Comparison of ENCODE assay signal across 33 cellular contexts in genomic region chr12:49328816-49329215, GRCh38. TPM values are rescaled to one million over a fixed set of nuclear protein-coding genes. Genes with fewer than 3 reads are reported as not detected.
"Had no signal": no experiment of that assay in that cellular context is flagged by ENCODE, and none has a peak within 500 bp of the region (broad histone marks: within the 10 kb centered on the region; RNA-seq: fewer than 3 reads in every experiment).

No MANE protein-coding gene starts in this region.

- H3K4me3 ChIP-seq: colonic mucosa, gastrocnemius medialis, hepatocyte, left lung, mucosa of descending colon, psoas muscle, testis, tibial artery, upper lobe of left lung, uterus had no signal

- ATAC-seq: esophagus mucosa; gastrocnemius medialis; left lung; mucosa of descending colon; natural killer cell treated with Interleukin-12 subunit alpha and Interleukin-12 subunit beta and Interleukin-15 and Interleukin-18, amount 100 ng/mL, for 72 hours; psoas muscle; right cardiac atrium; stimulated activated naive CD8-positive, alpha-beta T cell treated with anti-CD3 and anti-CD28 coated beads, Interleukin-15, amount 100 ng/mL, for 72 hours had no signal

- DNase-seq: colonic mucosa; effector CD8-positive, alpha-beta T cell; endodermal cell; foreskin fibroblast; gastrocnemius medialis; kidney; left lung; mesenchymal stem cell; mucosa of descending colon; naive B cell; psoas muscle; small intestine; stimulated activated CD4-positive, alpha-beta T cell treated with anti-CD3 and anti-CD28 coated beads, Interleukin-15, amount 100 ng/mL, for 24 hours; stimulated activated CD4-positive, alpha-beta T cell treated with anti-CD3 and anti-CD28 coated beads, Interleukin-4, amount 100 ng/mL, for 1 hour; stimulated activated CD8-positive, alpha-beta memory T cell treated with anti-CD3 and anti-CD28 coated beads, Interleukin-4, amount 100 ng/mL, for 48 hours; stimulated activated naive CD4-positive, alpha-beta T cell; stimulated activated naive CD8-positive, alpha-beta T cell treated with anti-CD3 and anti-CD28 coated beads, Interleukin-15, amount 100 ng/mL, for 72 hours; tibial artery; uterus had no signal

- H3K27ac ChIP-seq: colonic mucosa, epithelial cell of prostate, gastrocnemius medialis, hepatocyte, left lung, neutrophil, psoas muscle, testis, tibial artery, upper lobe of left lung, uterus had no signal

- H3K27me3 ChIP-seq: hepatocyte, testis, uterus had no signal

- H3K36me3 ChIP-seq: colonic mucosa, gastrocnemius medialis, tibial artery, upper lobe of left lung, uterus had no signal

- H3K4me1 ChIP-seq: gastrocnemius medialis, psoas muscle, uterus had no signal

- H2AFZ ChIP-seq: hepatocyte had no signal

- H3K4me2 ChIP-seq: hepatocyte had no signal

- H3K9me3 ChIP-seq: colonic mucosa, gastrocnemius medialis, left lung, mucosa of descending colon, neutrophil, psoas muscle, testis, tibial artery, upper lobe of left lung, uterus had no signal

RNA-seq across cellular contexts. Expression of gene C1QL4, which starts 8.2 kb away (rescaled TPM):
- total RNA-seq: colonic mucosa; esophagus mucosa; gastrocnemius medialis; glomerular endothelial cell; hepatocyte; left lung; lung microvascular endothelial cell; mucosa of descending colon; natural killer cell treated with Interleukin-12 subunit alpha and Interleukin-12 subunit beta and Interleukin-15 and Interleukin-18, amount 100 ng/mL, for 72 hours; osteocyte; psoas muscle; right cardiac atrium; subcutaneous adipose tissue; upper lobe of left lung had no signal
- polyA plus RNA-seq: hepatocyte, psoas muscle, right cardiac atrium had no signal

RNA-seq across cellular contexts. Expression of gene DNAJC22, which starts 17.9 kb away (rescaled TPM):
- total RNA-seq: natural killer cell treated with Interleukin-12 subunit alpha and Interleukin-12 subunit beta and Interleukin-15 and Interleukin-18, amount 100 ng/mL, for 72 hours had no signal

RNA-seq across cellular contexts. Expression of gene PRPH, which starts 33.9 kb away (rescaled TPM):
- total RNA-seq: chondrocyte; gastrocnemius medialis; glomerular endothelial cell; lung microvascular endothelial cell; natural killer cell treated with Interleukin-12 subunit alpha and Interleukin-12 subunit beta and Interleukin-15 and Interleukin-18, amount 100 ng/mL, for 72 hours; osteocyte; psoas muscle; renal cortical epithelial cell had no signal
